2 cellular contexts compared by ENCODE assay signal in the genomic region with DNA sequence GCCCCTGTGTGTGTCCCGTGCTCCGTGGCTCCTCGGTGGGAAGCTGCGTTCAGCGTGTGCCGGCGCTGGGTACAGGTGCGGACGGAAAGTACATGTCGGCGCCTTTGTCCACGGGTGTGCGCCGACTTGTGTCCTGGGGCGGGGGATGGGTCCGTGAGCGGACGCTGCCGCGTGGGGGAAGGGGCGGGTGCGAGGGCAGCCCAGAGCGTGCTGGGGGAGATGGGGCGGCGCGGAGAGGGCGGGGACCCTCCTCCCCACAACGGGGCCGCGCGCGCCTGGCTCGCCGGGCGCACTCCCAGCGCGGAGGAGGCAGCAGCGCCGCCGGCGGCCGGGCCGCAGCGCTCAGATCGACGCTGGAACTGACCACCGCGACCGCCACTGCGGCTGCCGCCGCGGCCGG.
TF ChIP-seq lines count a peak whose summit lies in the region.

No MANE protein-coding gene starts in this region.

TF ChIP-seq in liver, 16 proteins besides CTCF, POLR2A, EP300 and RAD21:
- TF ChIP-seq HNF4G (IDR thresholded peaks at IDR 0.05), result no peak
- no peak for TF ChIP-seq FOXA2 (IDR thresholded peaks at IDR 0.05)
- TF ChIP-seq MAX (IDR thresholded peaks at IDR 0.05), result no peak
- TF ChIP-seq EGR1 (IDR thresholded peaks at IDR 0.05; ENCODE audit: low read depth in 2 of 2), result no peak
- no peak for TF ChIP-seq FOXA1 (IDR thresholded peaks at IDR 0.05)
- no peak for TF ChIP-seq NR2F2 (IDR thresholded peaks at IDR 0.05)
- no peak for TF ChIP-seq RXRA (IDR thresholded peaks at IDR 0.05)
- TF ChIP-seq, protein P1, sequence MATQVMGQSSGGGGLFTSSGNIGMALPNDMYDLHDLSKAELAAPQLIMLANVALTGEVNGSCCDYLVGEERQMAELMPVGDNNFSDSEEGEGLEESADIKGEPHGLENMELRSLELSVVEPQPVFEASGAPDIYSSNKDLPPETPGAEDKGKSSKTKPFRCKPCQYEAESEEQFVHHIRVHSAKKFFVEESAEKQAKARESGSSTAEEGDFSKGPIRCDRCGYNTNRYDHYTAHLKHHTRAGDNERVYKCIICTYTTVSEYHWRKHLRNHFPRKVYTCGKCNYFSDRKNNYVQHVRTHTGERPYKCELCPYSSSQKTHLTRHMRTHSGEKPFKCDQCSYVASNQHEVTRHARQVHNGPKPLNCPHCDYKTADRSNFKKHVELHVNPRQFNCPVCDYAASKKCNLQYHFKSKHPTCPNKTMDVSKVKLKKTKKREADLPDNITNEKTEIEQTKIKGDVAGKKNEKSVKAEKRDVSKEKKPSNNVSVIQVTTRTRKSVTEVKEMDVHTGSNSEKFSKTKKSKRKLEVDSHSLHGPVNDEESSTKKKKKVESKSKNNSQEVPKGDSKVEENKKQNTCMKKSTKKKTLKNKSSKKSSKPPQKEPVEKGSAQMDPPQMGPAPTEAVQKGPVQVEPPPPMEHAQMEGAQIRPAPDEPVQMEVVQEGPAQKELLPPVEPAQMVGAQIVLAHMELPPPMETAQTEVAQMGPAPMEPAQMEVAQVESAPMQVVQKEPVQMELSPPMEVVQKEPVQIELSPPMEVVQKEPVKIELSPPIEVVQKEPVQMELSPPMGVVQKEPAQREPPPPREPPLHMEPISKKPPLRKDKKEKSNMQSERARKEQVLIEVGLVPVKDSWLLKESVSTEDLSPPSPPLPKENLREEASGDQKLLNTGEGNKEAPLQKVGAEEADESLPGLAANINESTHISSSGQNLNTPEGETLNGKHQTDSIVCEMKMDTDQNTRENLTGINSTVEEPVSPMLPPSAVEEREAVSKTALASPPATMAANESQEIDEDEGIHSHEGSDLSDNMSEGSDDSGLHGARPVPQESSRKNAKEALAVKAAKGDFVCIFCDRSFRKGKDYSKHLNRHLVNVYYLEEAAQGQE (IDR thresholded peaks at IDR 0.05), result no peak
- TF ChIP-seq, protein P2, sequence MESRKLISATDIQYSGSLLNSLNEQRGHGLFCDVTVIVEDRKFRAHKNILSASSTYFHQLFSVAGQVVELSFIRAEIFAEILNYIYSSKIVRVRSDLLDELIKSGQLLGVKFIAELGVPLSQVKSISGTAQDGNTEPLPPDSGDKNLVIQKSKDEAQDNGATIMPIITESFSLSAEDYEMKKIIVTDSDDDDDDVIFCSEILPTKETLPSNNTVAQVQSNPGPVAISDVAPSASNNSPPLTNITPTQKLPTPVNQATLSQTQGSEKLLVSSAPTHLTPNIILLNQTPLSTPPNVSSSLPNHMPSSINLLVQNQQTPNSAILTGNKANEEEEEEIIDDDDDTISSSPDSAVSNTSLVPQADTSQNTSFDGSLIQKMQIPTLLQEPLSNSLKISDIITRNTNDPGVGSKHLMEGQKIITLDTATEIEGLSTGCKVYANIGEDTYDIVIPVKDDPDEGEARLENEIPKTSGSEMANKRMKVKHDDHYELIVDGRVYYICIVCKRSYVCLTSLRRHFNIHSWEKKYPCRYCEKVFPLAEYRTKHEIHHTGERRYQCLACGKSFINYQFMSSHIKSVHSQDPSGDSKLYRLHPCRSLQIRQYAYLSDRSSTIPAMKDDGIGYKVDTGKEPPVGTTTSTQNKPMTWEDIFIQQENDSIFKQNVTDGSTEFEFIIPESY (IDR thresholded peaks at IDR 0.05), result no peak
- TF ChIP-seq SP1 (IDR thresholded peaks at IDR 0.05), result no peak
- no peak for TF ChIP-seq HNF4A (conservative IDR thresholded peaks at IDR 0.05)
- no peak for TF ChIP-seq JUND (IDR thresholded peaks at IDR 0.05)
TF ChIP-seq in liver: peak in this region for 0.

TF ChIP-seq in HepG2, 621 proteins besides CTCF, POLR2A, EP300 and RAD21:
- TF ChIP-seq KAT7 (CRISPR knock-in tag; IDR thresholded peaks at IDR 0.05; ENCODE audit: borderline replicate concordance) (no peak), KLF11 (CRISPR knock-in tag; IDR thresholded peaks at IDR 0.05) (no peak), KDM1A (CRISPR knock-in tag; IDR thresholded peaks at IDR 0.05) (no peak), ZNF709 (CRISPR knock-in tag; IDR thresholded peaks at IDR 0.05) (no peak), PCBP2 (optimal IDR thresholded peaks at IDR 0.05; ENCODE audit: low read depth, low read length, poor library complexity, severe bottlenecking) (no peak)
- TF ChIP-seq, protein P3, sequence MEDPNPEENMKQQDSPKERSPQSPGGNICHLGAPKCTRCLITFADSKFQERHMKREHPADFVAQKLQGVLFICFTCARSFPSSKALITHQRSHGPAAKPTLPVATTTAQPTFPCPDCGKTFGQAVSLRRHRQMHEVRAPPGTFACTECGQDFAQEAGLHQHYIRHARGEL (CRISPR knock-in tag; IDR thresholded peaks at IDR 0.05), result no peak
TF ChIP-seq in HepG2: peak in this region for 0.
